ENCODE assay signal across 8 cellular contexts in genomic region chr6:109705258-109705657, GRCh38. TPM values are rescaled to one million over a fixed set of nuclear protein-coding genes. Genes with fewer than 3 reads are reported as not detected.
DNase-seq lines count a peak whose midpoint lies in the region; ATAC-seq lines count a peak whose summit lies in the region.

No MANE protein-coding gene starts in this region.

- ATAC-seq in GM19328 (IDR thresholded peaks at IDR 0.05; ENCODE audit: unreplicated experiment) = peak; percentile 81
- ATAC-seq in HG03439 (IDR thresholded peaks at IDR 0.05; ENCODE audit: unreplicated experiment) = peak; percentile 90

- DNase-seq in CD1c-positive myeloid dendritic cell (ENCODE audit: extremely low spot score) (peak; percentile 87), NCI-H460 (ENCODE audit: extremely low read depth, low read depth) (peak; percentile 75), cerebellar nuclear complex (lab: John Stamatoyannopoulos, UW) (peak; percentile 7 to 64), kidney tubule cell (ENCODE audit: low spot score) (peak; percentile 86)
- peak; percentile 68 for DNase-seq in activated CD4-positive, CD25-positive, alpha-beta regulatory T cell treated with anti-CD3 and anti-CD28 coated beads, Interleukin-2, amount 50 U/mL, for 72 hours
- DNase-seq in stimulated activated CD4-positive, alpha-beta T cell treated with anti-CD3 and anti-CD28 coated beads, Interleukin-4, amount 100 ng/mL, for 1 hour = peak; percentile 71

RNA-seq across cellular contexts. Expression of gene FIG4, which starts 14.2 kb away (rescaled TPM):
- 7.6 and 9.7 TPM in 2 replicates for total RNA-seq in NCI-H460 (2014; rRNA removed; shearing (Covaris generic))
- polyA plus RNA-seq in NCI-H460 (2014; cell fraction: nucleus; rRNA removed) = 5.3 and 6.2 TPM in 2 replicates

RNA-seq across cellular contexts. Expression of gene AK9, which starts 14.3 kb away (rescaled TPM):
- total RNA-seq in NCI-H460 (2014; rRNA removed; shearing (Covaris generic)) = 4.7 and 5.6 TPM in 2 replicates
- 1.7 and 1.8 TPM in 2 replicates for polyA plus RNA-seq in NCI-H460 (2014; cell fraction: nucleus; rRNA removed)

Comparison
In these comparisons a context has a peak if more than half of its experiments do, and no peak if none do; other contexts are left out.
1. Peak in every context shown above with its lines: DNase-seq and ATAC-seq.
2. DNase-seq: peak in every context shown above with its lines; median percentile 87 in CD1c-positive myeloid dendritic cell; 86 in kidney tubule cell; 75 in NCI-H460; 71 in stimulated activated CD4-positive, alpha-beta T cell treated with anti-CD3 and anti-CD28 coated beads, Interleukin-4, amount 100 ng/mL, for 1 hour; 68 in activated CD4-positive, CD25-positive, alpha-beta regulatory T cell treated with anti-CD3 and anti-CD28 coated beads, Interleukin-2, amount 50 U/mL, for 72 hours; 36 in cerebellar nuclear complex.